17 cellular contexts compared by ENCODE assay signal in the genomic region with DNA sequence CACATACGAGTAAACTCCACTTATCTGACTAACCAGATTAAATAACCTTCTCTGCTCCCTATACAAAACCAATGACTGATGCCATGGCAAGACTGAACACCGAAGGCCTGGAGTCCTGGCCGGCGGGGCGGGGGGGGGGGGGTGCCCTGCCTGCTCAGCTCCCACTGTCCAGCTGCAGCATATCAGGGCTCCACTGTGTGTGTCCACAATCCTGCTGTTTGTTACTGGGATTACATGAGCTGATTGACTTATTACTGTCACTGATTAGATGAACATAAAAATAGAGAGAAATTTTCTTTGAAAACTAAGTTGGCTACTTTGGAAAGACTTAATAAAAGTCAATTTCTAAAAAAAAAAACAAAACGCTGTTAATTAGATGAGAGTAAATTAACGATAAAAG. TPM values are rescaled to one million over a fixed set of nuclear protein-coding genes. Genes with fewer than 3 reads are reported as not detected.
DNase-seq lines count a peak whose midpoint lies in the region; ATAC-seq and TF ChIP-seq lines count a peak whose summit lies in the region.
"Had no signal": no experiment of that assay in that cellular context is flagged by ENCODE, and none has a peak within 500 bp of the region (broad histone marks: within the 10 kb centered on the region; RNA-seq: fewer than 3 reads in every experiment).

No MANE protein-coding gene starts in this region.

- no peaks in the 10 kb centered on the region for H3K9me3 Mint-ChIP-seq in activated T-cell treated with anti-CD3 and anti-CD28 coated beads, Interleukin-2, amount 50 U/mL, for 24 hours
- H3K9me3 Mint-ChIP-seq: CD14-positive monocyte, GM23338 had no signal

- peak; percentile 10 for TF ChIP-seq CTCF in lower lobe of right lung (IDR thresholded peaks at IDR 0.05)
- peak in 1 of 6 experiments; percentile 12 for TF ChIP-seq CTCF in upper lobe of left lung (IDR thresholded peaks at IDR 0.05)
- TF ChIP-seq CTCF in vagina (IDR thresholded peaks at IDR 0.05) = no peak

- H3K4me3 Mint-ChIP-seq in activated T-cell treated with anti-CD3 and anti-CD28 coated beads, Interleukin-2, amount 50 U/mL, for 24 hours = no peak overlapping the region
- H3K4me3 Mint-ChIP-seq: CD14-positive monocyte, GM23338 had no signal

- no peaks in the 10 kb centered on the region for H3K27me3 Mint-ChIP-seq in activated T-cell treated with anti-CD3 and anti-CD28 coated beads, Interleukin-2, amount 50 U/mL, for 24 hours

- intact Hi-C loops in lower lobe of right lung (cut with DNase I) (no loop called here), right cardiac atrium (cut with DNase I) (no loop called here), vagina (cut with DNase I) (no loop called here)

- peak overlapping the region; percentile 82 for H3K27ac ChIP-seq in angular gyrus (ENCODE audit: low read depth, low read length)
- peak overlapping the region; percentile 67 for H3K27ac ChIP-seq in lower lobe of right lung
- peak overlapping the region; percentile 49 to 76 (median 67) for H3K27ac ChIP-seq in upper lobe of left lung
- H3K27ac ChIP-seq in effector memory CD4-positive, alpha-beta T cell (ENCODE audit: insufficient read depth, low read length, poor library complexity, severe bottlenecking) = no peak overlapping the region
- H3K27ac ChIP-seq in right cardiac atrium (ENCODE audit: low read length) = no peak overlapping the region
- H3K27ac ChIP-seq in vagina = no peak overlapping the region

- peaks cover 21% of the 10 kb centered on the region for H3K4me1 Mint-ChIP-seq in activated T-cell treated with anti-CD3 and anti-CD28 coated beads, Interleukin-2, amount 50 U/mL, for 24 hours (ENCODE audit: low read depth)
- H3K4me1 Mint-ChIP-seq: GM23338 had no signal

- TF ChIP-seq POLR2A in upper lobe of left lung (IDR thresholded peaks at IDR 0.05) (no peak), vagina (IDR thresholded peaks at IDR 0.05) (no peak)

- H3K36me3 Mint-ChIP-seq in activated T-cell treated with anti-CD3 and anti-CD28 coated beads, Interleukin-2, amount 50 U/mL, for 24 hours (ENCODE audit: low read depth) = peaks cover 88% of the 10 kb centered on the region

- peak overlapping the region; percentile 66 for H3K27ac Mint-ChIP-seq in activated T-cell treated with anti-CD3 and anti-CD28 coated beads, Interleukin-2, amount 50 U/mL, for 24 hours
- H3K27ac Mint-ChIP-seq: GM23338 had no signal

- H3K4me3 ChIP-seq in lower lobe of right lung (peak overlapping the region; percentile 18), upper lobe of left lung (peak overlapping the region in 1 of 4 donors; percentile 25), right cardiac atrium (ENCODE audit: low read length) (no peak overlapping the region), vagina (no peak overlapping the region)
- H3K4me3 ChIP-seq in effector memory CD4-positive, alpha-beta T cell (ENCODE audit: insufficient read depth, low read depth, low read length, poor library complexity, severe bottlenecking) = no peak overlapping the region
- H3K4me3 ChIP-seq: GM23338 had no signal

- peaks cover 94% of the 10 kb centered on the region for H3K36me3 ChIP-seq in lower lobe of right lung
- peaks cover 19 to 92% (median 53%) of the 10 kb centered on the region in 4 donors for H3K36me3 ChIP-seq in upper lobe of left lung
- peaks cover 94% of the 10 kb centered on the region for H3K36me3 ChIP-seq in effector memory CD4-positive, alpha-beta T cell (ENCODE audit: control insufficient read depth, insufficient read depth, low read length)
- peaks cover 0 to 61% of the 10 kb centered on the region in 2 donors for H3K36me3 ChIP-seq in vagina

- H3K27me3 ChIP-seq in lower lobe of right lung (ENCODE audit: low read depth) (no peaks in the 10 kb centered on the region), upper lobe of left lung (no peaks in the 10 kb centered on the region), right cardiac atrium (ENCODE audit: control insufficient read depth, insufficient read depth) (no peaks in the 10 kb centered on the region), vagina (no peaks in the 10 kb centered on the region)
- H3K27me3 ChIP-seq in effector memory CD4-positive, alpha-beta T cell (replicated peaks; ENCODE audit: control insufficient read depth, insufficient read depth, low read length, poor library complexity, severe bottlenecking) = no peaks in the 10 kb centered on the region

- H3K4me1 ChIP-seq in lower lobe of right lung = peaks cover 19% of the 10 kb centered on the region
- peaks cover 0 to 20% (median 11%) of the 10 kb centered on the region in 4 donors for H3K4me1 ChIP-seq in upper lobe of left lung
- H3K4me1 ChIP-seq in effector memory CD4-positive, alpha-beta T cell (ENCODE audit: control insufficient read depth, insufficient read depth, low read length, poor library complexity, severe bottlenecking) = peaks cover 2% of the 10 kb centered on the region
- H3K4me1 ChIP-seq in right cardiac atrium (ENCODE audit: control insufficient read depth, insufficient read depth, low read length) = no peaks in the 10 kb centered on the region
- H3K4me1 ChIP-seq in vagina = no peaks in the 10 kb centered on the region

- no peak for TF ChIP-seq EP300 in upper lobe of left lung (IDR thresholded peaks at IDR 0.05)

- DNase-seq in activated T-cell treated with anti-CD3 and anti-CD28 coated beads, Interleukin-2, amount 50 U/mL, for 24 hours = no peak
- DNase-seq in activated T-cell treated with anti-CD3 and anti-CD28 coated beads, Interleukin-2, amount 50 U/mL, for 1 hour = no peak
- DNase-seq in lower lobe of right lung (peak; percentile 13), upper lobe of left lung (no peak), right cardiac atrium (no peak), vagina (ENCODE audit: extremely low spot score in 2 of 2) (no peak)
- DNase-seq in effector memory CD4-positive, alpha-beta T cell = no peak
- DNase-seq: COR-L47, DMS153, NCI-H1436, NCI-H2081 treated with DMSO at 0.1 percent for 48 hours, NCI-H510A, NCI-H774 had no signal

- no peak for ATAC-seq in lower lobe of right lung
- no peak for ATAC-seq in upper lobe of left lung (ENCODE audit: low FRiP score in 2 of 2)
- ATAC-seq in right cardiac atrium = no peak
- ATAC-seq: GM23338, HCT116 had no signal

- H3K9me3 ChIP-seq in lower lobe of right lung = no peaks in the 10 kb centered on the region
- H3K9me3 ChIP-seq in upper lobe of left lung = no peaks in the 10 kb centered on the region
- no peaks in the 10 kb centered on the region for H3K9me3 ChIP-seq in effector memory CD4-positive, alpha-beta T cell (ENCODE audit: control insufficient read depth, low read length)
- no peaks in the 10 kb centered on the region for H3K9me3 ChIP-seq in right cardiac atrium (ENCODE audit: control insufficient read depth, low read length)
- H3K9me3 ChIP-seq in vagina = no peaks in the 10 kb centered on the region

- WGBS in upper lobe of left lung, 2 donors = 48 to 55% methylated on average over 6 to 7 of the region's 7 CpGs
- 69% methylated on average over 7 of the region's 7 CpGs for WGBS in right cardiac atrium

RNA-seq across cellular contexts. Expression of a gene that starts 24.9 kb away (rescaled TPM):
- 141 TPM for total RNA-seq in lower lobe of right lung
- 100 to 1,000 TPM in 4 of 6 donors, 10 to 100 TPM in 2; 57.9 to 244 (median 105) TPM for total RNA-seq in upper lobe of left lung
- total RNA-seq in right cardiac atrium = 10 to 100 TPM; 32.6 to 44.4 (median 37.9) TPM
- 29.3 TPM for polyA plus RNA-seq in right cardiac atrium
- 38.1 TPM for total RNA-seq in vagina

RNA-seq across cellular contexts. Expression of a gene that starts 31.7 kb away (rescaled TPM):
- not detected for total RNA-seq in lower lobe of right lung
- under 1 TPM in 2 of 6 donors, not detected in 4; 0.47 to 0.69 TPM for total RNA-seq in upper lobe of left lung
- total RNA-seq in right cardiac atrium = under 1 TPM; 0.24 to 0.54 (median 0.49) TPM
- polyA plus RNA-seq in right cardiac atrium = 0.11 TPM
- not detected for total RNA-seq in vagina
- polyA plus RNA-seq: CD14-positive monocyte had no signal

RNA-seq across cellular contexts. Expression of a gene that starts 47.3 kb away (rescaled TPM):
- total RNA-seq in lower lobe of right lung (233 TPM), upper lobe of left lung (100 to 1,000 TPM in 5 of 6 donors, 10 to 100 TPM in 1; 82.8 to 205 (median 141) TPM), right cardiac atrium (10 to 100 TPM; 47.3 to 65.0 (median 56.8) TPM), vagina (142 TPM)
- 54.0 TPM for polyA plus RNA-seq in right cardiac atrium

Comparison
In these comparisons a context has a peak if more than half of its experiments do, and no peak if none do; other contexts are left out.
1. H3K27ac ChIP-seq: peak in angular gyrus (single experiment), lower lobe of right lung (single experiment) and upper lobe of left lung (4 of 4); none in effector memory CD4-positive, alpha-beta T cell (single experiment), right cardiac atrium (single experiment) and vagina (single experiment).